ENCODE assay signal across 8 cellular contexts in the genomic region with DNA sequence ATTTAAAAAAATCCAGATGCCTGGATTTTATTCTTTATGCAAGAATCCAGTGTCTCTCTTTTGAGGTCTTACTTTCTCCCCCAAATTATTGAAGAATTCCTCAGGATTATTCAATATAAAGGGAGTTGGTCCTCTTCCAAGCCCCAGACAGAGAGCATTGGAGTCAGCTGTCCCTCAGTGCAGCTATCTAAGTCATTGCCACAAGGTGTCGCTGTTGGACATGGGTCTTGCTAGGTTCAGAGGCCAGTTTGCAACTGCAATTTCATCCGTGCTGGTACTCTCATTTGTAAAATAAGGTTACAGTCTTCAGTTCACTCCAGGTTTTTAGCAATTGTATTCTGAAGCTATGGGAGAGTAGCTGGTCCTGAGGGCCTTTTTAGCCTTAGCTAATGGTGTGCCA.
DNase-seq lines count a peak whose midpoint lies in the region; ATAC-seq and TF ChIP-seq lines count a peak whose summit lies in the region.

No MANE protein-coding gene starts in this region.

- no peaks in the 10 kb centered on the region for H3K9me2 ChIP-seq in SU-DHL-6 (replicated peaks; ENCODE audit: insufficient read depth, low read length)

- H3K9ac ChIP-seq in SU-DHL-6 (ENCODE audit: low read length) = no peak overlapping the region

- H3F3A ChIP-seq in SU-DHL-6 (ENCODE audit: insufficient read depth) = no peaks in the 10 kb centered on the region

- no peak overlapping the region for H3K4me3 ChIP-seq in SU-DHL-6 (ENCODE audit: insufficient read depth, low read length, poor library complexity, severe bottlenecking)

- no peak overlapping the region for H3K27ac ChIP-seq in SU-DHL-6 (ENCODE audit: low read depth, low read length)

- ATAC-seq in GM18867 (IDR thresholded peaks at IDR 0.05; ENCODE audit: unreplicated experiment) = peak; percentile 87
- ATAC-seq in GM18909 (IDR thresholded peaks at IDR 0.05; ENCODE audit: poor library complexity, unreplicated experiment) = no peak

- peaks cover 4% of the 10 kb centered on the region; the same call in 1 of the 2 replicates for H3K9me3 ChIP-seq in SU-DHL-6 (ENCODE audit: insufficient read depth, low read length)

- no peak overlapping the region for H2AFZ ChIP-seq in SU-DHL-6 (ENCODE audit: low read depth, low read length, severe bottlenecking)

- DNase-seq in CMK (ENCODE audit: low read depth) = peak; percentile 72
- peak; percentile 63 for DNase-seq in LoVo (ENCODE audit: low spot score)
- peak; percentile 42 for DNase-seq in fibroblast of gingiva (ENCODE audit: low read depth)
- peak; percentile 26 for DNase-seq in pons (ENCODE audit: low spot score)
- DNase-seq in dedifferentiated amniotic fluid mesenchymal stem cell (ENCODE audit: extremely low spot score) = no peak

- H4K20me1 ChIP-seq in SU-DHL-6 (ENCODE audit: low read depth, low read length) = no peaks in the 10 kb centered on the region

- TF ChIP-seq CTCF in SU-DHL-6 (IDR thresholded peaks at IDR 0.05; ENCODE audit: insufficient read depth, low read length, poor library complexity, severe bottlenecking) = peak; percentile 70

- no peaks in the 10 kb centered on the region for H3K79me2 ChIP-seq in SU-DHL-6 (ENCODE audit: insufficient read depth, low read length)

- no peaks in the 10 kb centered on the region for H3K36me3 ChIP-seq in SU-DHL-6 (ENCODE audit: low read length)

- no peak overlapping the region for H3K4me2 ChIP-seq in SU-DHL-6 (ENCODE audit: low read depth, low read length, poor library complexity, severe bottlenecking)

- no peaks in the 10 kb centered on the region for H3K27me3 ChIP-seq in SU-DHL-6 (ENCODE audit: low read length)
